8 cellular contexts compared by ENCODE assay signal in the genomic region with DNA sequence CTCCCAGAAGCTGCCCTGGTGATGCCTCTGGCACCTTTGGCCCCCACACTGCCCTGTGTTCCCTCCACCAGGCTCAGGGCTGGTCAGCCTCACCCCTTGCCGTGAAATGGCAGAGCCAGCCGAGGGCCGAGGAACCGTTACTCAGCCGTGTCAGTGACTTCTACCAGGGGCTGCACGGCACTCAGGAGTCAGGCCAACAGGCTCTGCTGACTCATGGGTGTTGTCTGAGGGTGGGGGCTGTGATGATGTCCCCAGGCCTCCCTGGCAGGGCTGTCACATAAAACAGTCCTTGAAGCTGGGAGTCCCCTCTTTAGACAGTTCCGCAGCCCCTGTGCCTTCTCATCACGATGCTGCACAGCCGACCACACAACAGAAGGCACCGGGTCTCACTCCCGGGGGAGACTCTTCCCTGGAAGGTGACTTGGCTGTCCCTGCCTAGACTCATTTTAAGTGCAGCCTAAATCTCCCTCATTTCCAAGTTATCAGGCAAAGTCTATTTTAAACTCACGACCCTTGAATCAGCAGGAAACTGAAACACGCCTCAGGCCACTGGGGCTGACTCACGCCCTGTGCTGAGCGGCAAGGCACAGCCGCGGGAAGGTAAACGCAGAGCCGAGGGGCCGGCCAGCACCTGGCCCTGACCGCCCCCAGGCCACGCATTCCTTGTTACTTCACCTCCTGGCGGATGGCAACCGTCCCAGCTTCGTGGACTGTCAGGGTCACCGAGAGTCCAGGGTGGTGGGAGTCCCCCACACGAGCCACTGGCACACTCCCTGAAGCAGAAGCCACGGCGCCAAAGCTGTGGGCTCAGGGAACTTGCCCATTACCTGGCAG.
DNase-seq lines count a peak whose midpoint lies in the region; ATAC-seq and TF ChIP-seq lines count a peak whose summit lies in the region.

No MANE protein-coding gene starts in this region.

- TF ChIP-seq CTCF in foreskin fibroblast (IDR thresholded peaks at IDR 0.05; ENCODE audit: low read depth, low read length), result no peak

- peak overlapping the region; percentile 3 to 37 for H3K4me3 ChIP-seq in foreskin fibroblast (ENCODE audit: low read depth in 1 of 2, low read length in 2 of 2)

- ATAC-seq in GM18502 (IDR thresholded peaks at IDR 0.05; ENCODE audit: poor library complexity, unreplicated experiment) (peak; percentile 50), HG02885 (IDR thresholded peaks at IDR 0.05; ENCODE audit: poor library complexity, unreplicated experiment) (no peak)

- in situ Hi-C loops in KBM-7 (cut with MboI; ENCODE audit: low pct_unique_long_range_greater_than_20kb, low sequenced_read_pairs), result no loop called here

- DNase-seq in KBM-7 (peak; percentile 26), activated T-cell treated with anti-CD3 and anti-CD28 coated beads for 48 hours (ENCODE audit: low read depth) (peak; percentile 58), foreskin fibroblast (peak; percentile 86 to 92), pulmonary artery endothelial cell (ENCODE audit: low read depth, low spot score) (peak; percentile 51), NCI-H1092 (lab: John Stamatoyannopoulos, UW) (no peak), SK-N-DZ (ENCODE audit: low spot score) (no peak)

Comparison
In these comparisons a context has a peak if more than half of its experiments do, and no peak if none do; other contexts are left out.
1. DNase-seq: peak in KBM-7 (single experiment), activated T-cell treated with anti-CD3 and anti-CD28 coated beads for 48 hours (single experiment), foreskin fibroblast (2 of 2) and pulmonary artery endothelial cell (single experiment); none in NCI-H1092 (single experiment) and SK-N-DZ (single experiment).